ENCODE assay signal across 21 cellular contexts in the genomic region with DNA sequence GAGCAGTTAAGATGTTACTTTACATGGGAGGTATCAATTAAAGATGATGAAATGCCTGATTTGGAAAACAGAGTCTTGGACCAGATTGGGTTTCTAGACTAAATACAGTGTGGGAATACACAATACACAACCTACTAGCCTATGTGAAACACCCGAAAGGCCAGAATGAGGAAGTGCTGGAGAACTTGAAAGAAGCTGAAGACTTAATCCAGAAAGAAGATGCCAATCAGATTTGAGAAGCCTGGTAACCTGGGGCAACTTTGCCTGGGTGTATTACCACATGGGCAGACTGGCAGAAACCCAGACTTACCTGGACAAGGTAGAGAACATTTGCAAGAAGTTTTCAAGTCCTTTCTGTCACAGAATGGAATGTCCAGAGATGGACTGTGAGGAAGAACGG.
"Had no signal": no experiment of that assay in that cellular context is flagged by ENCODE, and none has a peak within 500 bp of the region (broad histone marks: within the 10 kb centered on the region; RNA-seq: fewer than 3 reads in every experiment).

No MANE protein-coding gene starts in this region.

- H3K9me3 Mint-ChIP-seq: activated naive CD8-positive, alpha-beta T cell treated with anti-CD3 and anti-CD28 coated beads, Interleukin-2, amount 10 ng/mL, durations not matched to agents 7 days and 5 days; activated T-cell treated with anti-CD3 and anti-CD28 coated beads, Interleukin-2, amount 50 U/mL, for 72 hours; naive B cell; stimulated activated effector memory CD8-positive, alpha-beta T cell treated with anti-CD3 and anti-CD28 coated beads, Interleukin-12 subunit alpha, Interleukin-12 subunit beta, amount 100 ng/mL, for 72 hours had no signal

- H3K4me1 ChIP-seq: esophagus squamous epithelium, lower lobe of right lung, right lobe of liver, tibial artery, vagina had no signal

- ATAC-seq: activated CD4-positive, CD25-positive, alpha-beta regulatory T cell treated with anti-CD3 and anti-CD28 coated beads, Interleukin-2, amount 50 U/mL, for 24 hours; activated T-cell treated with anti-CD3 and anti-CD28 coated beads, Interleukin-2, amount 50 U/mL, for 72 hours; left cardiac atrium; right lobe of liver; stimulated activated effector memory CD8-positive, alpha-beta T cell treated with anti-CD3 and anti-CD28 coated beads, Interleukin-12 subunit alpha, Interleukin-12 subunit beta, amount 100 ng/mL, for 72 hours had no signal

- H3K4me3 Mint-ChIP-seq: activated naive CD8-positive, alpha-beta T cell treated with anti-CD3 and anti-CD28 coated beads, Interleukin-2, amount 10 ng/mL, durations not matched to agents 7 days and 5 days; activated T-cell treated with anti-CD3 and anti-CD28 coated beads, Interleukin-2, amount 50 U/mL, for 72 hours; naive B cell; stimulated activated effector memory CD8-positive, alpha-beta T cell treated with anti-CD3 and anti-CD28 coated beads, Interleukin-12 subunit alpha, Interleukin-12 subunit beta, amount 100 ng/mL, for 72 hours had no signal

- H3K27ac Mint-ChIP-seq: activated naive CD8-positive, alpha-beta T cell treated with anti-CD3 and anti-CD28 coated beads, Interleukin-2, amount 10 ng/mL, durations not matched to agents 7 days and 5 days; activated T-cell treated with anti-CD3 and anti-CD28 coated beads, Interleukin-2, amount 50 U/mL, for 72 hours; naive B cell; progenitor cell of endocrine pancreas; stimulated activated effector memory CD8-positive, alpha-beta T cell treated with anti-CD3 and anti-CD28 coated beads, Interleukin-12 subunit alpha, Interleukin-12 subunit beta, amount 100 ng/mL, for 72 hours had no signal

- H3K36me3 ChIP-seq: esophagus squamous epithelium, lower lobe of right lung, right lobe of liver, tibial artery, vagina had no signal

- FAIRE-seq: endometrium, TTC549 had no signal

- H3K27me3 Mint-ChIP-seq: activated naive CD8-positive, alpha-beta T cell treated with anti-CD3 and anti-CD28 coated beads, Interleukin-2, amount 10 ng/mL, durations not matched to agents 7 days and 5 days; naive B cell; progenitor cell of endocrine pancreas had no signal

- H3K9me3 ChIP-seq: esophagus squamous epithelium, lower lobe of right lung, neutrophil, right lobe of liver, tibial artery, vagina had no signal

- H3K4me1 Mint-ChIP-seq: naive B cell; stimulated activated effector memory CD8-positive, alpha-beta T cell treated with anti-CD3 and anti-CD28 coated beads, Interleukin-12 subunit alpha, Interleukin-12 subunit beta, amount 100 ng/mL, for 72 hours had no signal

- H3K4me3 ChIP-seq: dorsolateral prefrontal cortex, esophagus squamous epithelium, lower lobe of right lung, right lobe of liver, tibial artery, vagina had no signal

- DNase-seq: activated CD4-positive, alpha-beta T cell treated with anti-CD3 and anti-CD28 coated beads, Interleukin-2, amount 50 U/mL, for 48 hours; activated gamma-delta T cell treated with Interleukin-2 at 50 U/mL for 16 hours; activated naive CD8-positive, alpha-beta T cell treated with anti-CD3 and anti-CD28 coated beads, Interleukin-2, amount 10 ng/mL, durations not matched to agents 7 days and 5 days; activated T-cell treated with anti-CD3 and anti-CD28 coated beads, Interleukin-2, amount 50 U/mL, for 72 hours; anterior cingulate cortex; dorsolateral prefrontal cortex; esophagus squamous epithelium; foreskin fibroblast; head of caudate nucleus; left cardiac atrium; lower lobe of right lung; naive B cell; right lobe of liver; tibial artery had no signal

- H3K27me3 ChIP-seq: dorsolateral prefrontal cortex, esophagus squamous epithelium, neutrophil, right lobe of liver, tibial artery, vagina had no signal

- H3K27ac ChIP-seq: dorsolateral prefrontal cortex, esophagus squamous epithelium, lower lobe of right lung, neutrophil, right lobe of liver, tibial artery, vagina had no signal
